ENCODE assay signal across 8 cellular contexts in genomic region chr3:169771651-169772529, GRCh38. TPM values are rescaled to one million over a fixed set of nuclear protein-coding genes. Genes with fewer than 3 reads are reported as not detected.
DNase-seq lines count a peak whose midpoint lies in the region; ATAC-seq and TF ChIP-seq lines count a peak whose summit lies in the region.

No MANE protein-coding gene starts in this region.

- no peak for TF ChIP-seq POLR2A in spleen (IDR thresholded peaks at IDR 0.05)

- peak; percentile 16 for ATAC-seq in HG02678 (IDR thresholded peaks at IDR 0.05; ENCODE audit: unreplicated experiment)
- no peak for ATAC-seq in GM18873 (IDR thresholded peaks at IDR 0.05; ENCODE audit: low FRiP score, unreplicated experiment)

- H3K9me3 ChIP-seq in spleen, result peaks cover 0 to 8% (median 0%) of the 10 kb centered on the region in 8 donors

- H3K4me1 ChIP-seq in spleen, result peaks cover 23 to 48% (median 35%) of the 10 kb centered on the region in 6 donors

- TF ChIP-seq CTCF in VCaP (conservative IDR thresholded peaks at IDR 0.05) (no peak), spleen (IDR thresholded peaks at IDR 0.05 in 8 of 11, conservative IDR thresholded peaks at IDR 0.05 in 3 of 11) (peak in 1 of 11 experiments; percentile 4)

- DNase-seq in COLO829 (ENCODE audit: low spot score) (peak; percentile 27), NCI-H2227 (lab: John Stamatoyannopoulos, UW; ENCODE audit: unreplicated experiment) (peak; percentile 92), inferior parietal cortex (ENCODE audit: extremely low spot score) (peak; percentile 96), spleen (no peak)
- DNase-seq in central memory CD4-positive, alpha-beta T cell, result peak; percentile 83

- intact Hi-C loops in spleen (cut with DNase I; ENCODE audit: low total_unique reads), result loop anchor here (10.0 kb wide), 1 partner anchor 403 kb away; no protein-coding TSS in a partner anchor

- H3K27me3 ChIP-seq in spleen (replicated peaks in 1 of 7), result no peaks in the 10 kb centered on the region

- H3K36me3 ChIP-seq in spleen, result peaks cover 0 to 28% (median 18%) of the 10 kb centered on the region in 6 donors

- H3K27ac ChIP-seq in VCaP (peak overlapping the region; percentile 93), spleen (peak overlapping the region; percentile 96 to 100 (median 100))

- WGBS in spleen, 5 donors, result 0 to 1% (median 0%) methylated on average over 30 of the region's 30 CpGs

- H3K4me3 ChIP-seq in spleen, result peak overlapping the region; percentile 59 to 93 (median 88)

RNA-seq across cellular contexts. Expression of gene MYNN, which starts 1.3 kb away (rescaled TPM):
- total RNA-seq in spleen, result 10 to 100 TPM; 14.6 to 21.8 (median 16.2) TPM
- 10 to 100 TPM in 2 of 3 donors, 1 to 10 TPM in 1; 8.3 to 11.0 (median 10.1) TPM for polyA plus RNA-seq in spleen

RNA-seq across cellular contexts. Expression of gene ACTRT3, which starts 2.5 kb away (rescaled TPM):
- 1 to 10 TPM in 1 of 7 donors, under 1 TPM in 6; 0.29 to 1.5 (median 0.70) TPM for total RNA-seq in spleen
- under 1 TPM; 0.30 to 0.58 (median 0.32) TPM for polyA plus RNA-seq in spleen

RNA-seq across cellular contexts. Expression of gene TERC, which starts 7.0 kb away (rescaled TPM):
- total RNA-seq in spleen, result 100 to 1,000 TPM in 1 of 7 donors, 10 to 100 TPM in 2, 1 to 10 TPM in 4; 1.5 to 105 (median 8.2) TPM
- polyA plus RNA-seq in spleen, result under 1 TPM in 1 of 3 donors, not detected in 2; 0.39 TPM

RNA-seq across cellular contexts. Expression of gene LRRIQ4, which starts 40.8 kb away (rescaled TPM):
- under 1 TPM in 2 of 7 donors, not detected in 5; 0.19 to 0.27 TPM for total RNA-seq in spleen
- polyA plus RNA-seq in spleen, result under 1 TPM in 1 of 3 donors, not detected in 2; 0.06 TPM

RNA-seq across cellular contexts. Expression of gene LRRC34, which starts 40.8 kb away (rescaled TPM):
- 1 to 10 TPM; 1.2 to 8.9 (median 5.1) TPM for total RNA-seq in spleen
- polyA plus RNA-seq in spleen, result 1 to 10 TPM; 1.9 to 4.6 (median 2.7) TPM
